17 cellular contexts compared by ENCODE assay signal in the genomic region with DNA sequence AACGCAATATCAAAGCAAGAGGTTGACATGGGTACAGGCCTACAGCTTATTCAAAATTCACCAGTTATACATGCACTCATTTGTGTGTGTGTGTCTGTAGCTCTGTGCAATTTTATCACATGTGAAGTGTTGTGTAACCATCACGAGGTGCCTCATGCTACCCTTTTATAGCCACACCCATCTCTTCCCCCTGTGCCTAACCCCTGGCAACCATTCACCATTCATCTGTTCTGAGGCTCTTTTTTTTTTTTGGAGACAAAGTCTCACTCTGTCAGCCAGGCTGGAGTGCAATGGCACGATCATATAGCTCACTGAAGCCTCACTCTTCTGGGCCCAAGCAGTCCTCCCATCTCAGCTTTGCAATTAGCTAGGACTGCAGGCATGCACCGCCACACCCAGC.
DNase-seq lines count a peak whose midpoint lies in the region; ATAC-seq and TF ChIP-seq lines count a peak whose summit lies in the region.
"Had no signal": no experiment of that assay in that cellular context is flagged by ENCODE, and none has a peak within 500 bp of the region (broad histone marks: within the 10 kb centered on the region; RNA-seq: fewer than 3 reads in every experiment).

No MANE protein-coding gene starts in this region.

- DNase-seq in Ammon's horn (ENCODE audit: low spot score): peak; percentile 46
- peak; percentile 51 for DNase-seq in NCI-H446 treated with DMSO at 0.1 percent for 48 hours (lab: John Stamatoyannopoulos, UW)
- DNase-seq in fibroblast of mammary gland (ENCODE audit: low read depth): peak; percentile 53
- DNase-seq in pons (ENCODE audit: low spot score): peak; percentile 63
- DNase-seq in GM10248 (ENCODE audit: extremely low spot score): no peak
- no peak for DNase-seq in HK-2 (ENCODE audit: unreplicated experiment)
- DNase-seq: activated CD4-positive, alpha-beta T cell treated with anti-CD3 and anti-CD28 coated beads for 1 hour; activated CD8-positive, alpha-beta memory T cell treated with anti-CD3 and anti-CD28 coated beads, Interleukin-2, amount 50 U/mL, for 48 hours; activated naive CD4-positive, alpha-beta T cell treated with Interleukin-2 at 50 U/mL for 16 hours; effector memory CD4-positive, alpha-beta T cell; heart right ventricle; Kasumi-1; NCI-H187; NCI-H748 treated with DMSO at 0.1 percent for 48 hours; thyroid gland had no signal

- CTCF ChIA-PET in GM10248 (lab: Yijun Ruan, JAX): no interaction called here

- POLR2A ChIA-PET in GM10248 (lab: Yijun Ruan, JAX): no interaction called here

- no peak for TF ChIP-seq CTCF in fibroblast of mammary gland (conservative IDR thresholded peaks at IDR 0.05; ENCODE audit: control insufficient read depth, insufficient read depth, low read depth, low read length)
- no peak for TF ChIP-seq CTCF in GM10248 (IDR thresholded peaks at IDR 0.05; ENCODE audit: control extremely low read depth, extremely low read depth, low read depth, missing control alignments)

- ATAC-seq in HG02840 (IDR thresholded peaks at IDR 0.05; ENCODE audit: low FRiP score, unreplicated experiment) (no peak), GM18517 (IDR thresholded peaks at IDR 0.05; ENCODE audit: unreplicated experiment) (no peak)

- H3K4me3 ChIP-seq in fibroblast of mammary gland (ENCODE audit: control insufficient read depth, low read depth, low read length): no peak overlapping the region
- H3K4me3 ChIP-seq: heart right ventricle, thyroid gland had no signal

Comparison
In these comparisons a context has a peak if more than half of its experiments do, and no peak if none do; other contexts are left out.
1. DNase-seq: peak in Ammon's horn (single experiment), NCI-H446 treated with DMSO at 0.1 percent for 48 hours (single experiment), fibroblast of mammary gland (single experiment) and pons (single experiment); none in GM10248 (single experiment) and HK-2 (single experiment).